ENCODE assay signal across 17 cellular contexts in genomic region chr11:128574576-128575011, GRCh38. TPM values are rescaled to one million over a fixed set of nuclear protein-coding genes. Genes with fewer than 3 reads are reported as not detected.
A peak's percentile ranks its signal among the peaks of the same experiment; 100 is the strongest.
DNase-seq lines count a peak whose midpoint lies in the region; ATAC-seq and TF ChIP-seq lines count a peak whose summit lies in the region.
"Had no signal": no experiment of that assay in that cellular context is flagged by ENCODE, and none has a peak within 500 bp of the region (broad histone marks: within the 10 kb centered on the region; RNA-seq: fewer than 3 reads in every experiment).

No MANE protein-coding gene starts in this region.

- H3K9me2 ChIP-seq in PC-3 (replicated peaks; ENCODE audit: low read length): no peaks in the 10 kb centered on the region

- intact Hi-C loops in heart right ventricle (cut with DNase I): no loop called here
- intact Hi-C loops in heart left ventricle (cut with DNase I): no loop called here
- intact Hi-C loops in PC-3 (cut with micrococcal nuclease): no loop called here

- TF ChIP-seq CTCF in heart right ventricle (IDR thresholded peaks at IDR 0.05): no peak
- TF ChIP-seq CTCF in heart left ventricle (IDR thresholded peaks at IDR 0.05): no peak
- no peak for TF ChIP-seq CTCF in PC-3 (conservative IDR thresholded peaks at IDR 0.05; ENCODE audit: low read depth, low read length)

- no peaks in the 10 kb centered on the region for H3K79me2 ChIP-seq in PC-3 (ENCODE audit: low read length)

- H3K27me3 Mint-ChIP-seq in activated CD4-positive, alpha-beta memory T cell treated with anti-CD3 and anti-CD28 coated beads, Interleukin-2, amount 10 ng/mL, durations not matched to agents 7 days and 5 days: no peaks in the 10 kb centered on the region
- H3K27me3 Mint-ChIP-seq: stimulated activated naive CD8-positive, alpha-beta T cell treated with anti-CD3 and anti-CD28 coated beads, Interleukin-15, Interleukin-2, amounts not matched to agents 100 ng/mL and 50 ng/mL, for 24 hours had no signal

- no peaks in the 10 kb centered on the region for H3F3A ChIP-seq in PC-3 (ENCODE audit: low read length, unreplicated experiment)

- CTCF ChIA-PET in PC-3 (lab: Charles Lee): no interaction called here
- CTCF ChIA-PET in activated CD4-positive, alpha-beta memory T cell treated with anti-CD3 and anti-CD28 coated beads, Interleukin-2, amount 10 ng/mL, durations not matched to agents 7 days and 5 days (lab: Charles Lee): interaction anchor here (1.0 kb wide), 1 partner anchor 20 kb away, joined by 3 read pairs; no protein-coding TSS in a partner anchor

- H3K4me2 ChIP-seq in PC-3 (ENCODE audit: low read length): no peak overlapping the region

- DNase-seq in heart right ventricle (no peak), heart left ventricle (no peak), PC-3 (peak; percentile 62), fibroblast of peridontal ligament (ENCODE audit: extremely low read depth) (peak; percentile 27), mesenteric fat pad (ENCODE audit: low spot score) (no peak), NCI-H1436 (lab: John Stamatoyannopoulos, UW) (no peak)
- no peak for DNase-seq in activated CD4-positive, alpha-beta memory T cell treated with anti-CD3 and anti-CD28 coated beads, Interleukin-2, amount 10 ng/mL, durations not matched to agents 7 days and 5 days
- DNase-seq: activated CD8-positive, alpha-beta memory T cell treated with anti-CD3 and anti-CD28 coated beads for 24 hours; activated gamma-delta T cell treated with Interleukin-2 at 50 U/mL for 16 hours; COR-L47; NCI-H146; NCI-H510A; posterior cingulate gyrus had no signal

- H3K27me3 ChIP-seq in heart right ventricle (no peaks in the 10 kb centered on the region), heart left ventricle (no peaks in the 10 kb centered on the region), PC-3 (ENCODE audit: low read length) (no peaks in the 10 kb centered on the region), subcutaneous abdominal adipose tissue (ENCODE audit: control insufficient read depth in 5 of 5, insufficient read depth in 4 of 5, low read length in 5 of 5) (peaks cover 0 to 5% (median 0%) of the 10 kb centered on the region in 5 donors)

- peaks cover 3 to 71% (median 44%) of the 10 kb centered on the region in 9 donors for H3K4me1 ChIP-seq in heart right ventricle
- H3K4me1 ChIP-seq in heart left ventricle: peaks cover 0 to 62% (median 32%) of the 10 kb centered on the region in 12 donors
- peaks cover 14% of the 10 kb centered on the region for H3K4me1 ChIP-seq in PC-3 (ENCODE audit: insufficient read depth, low read length)
- H3K4me1 ChIP-seq in subcutaneous abdominal adipose tissue (ENCODE audit: control insufficient read depth in 5 of 5, insufficient read depth in 5 of 5, low read length in 5 of 5): peaks cover 5 to 51% (median 23%) of the 10 kb centered on the region in 5 donors

- H3K27ac Mint-ChIP-seq in activated CD4-positive, alpha-beta memory T cell treated with anti-CD3 and anti-CD28 coated beads, Interleukin-2, amount 10 ng/mL, durations not matched to agents 7 days and 5 days: no peak overlapping the region

- peaks cover 8% of the 10 kb centered on the region for H3K4me1 Mint-ChIP-seq in activated CD4-positive, alpha-beta memory T cell treated with anti-CD3 and anti-CD28 coated beads, Interleukin-2, amount 10 ng/mL, durations not matched to agents 7 days and 5 days

- peak overlapping the region in 6 of 10 donors; percentile 58 to 79 (median 68) for H3K27ac ChIP-seq in heart right ventricle
- H3K27ac ChIP-seq in heart left ventricle: peak overlapping the region in 4 of 12 donors; percentile 29 to 72 (median 62)
- H3K27ac ChIP-seq in PC-3 (ENCODE audit: low read length): no peak overlapping the region
- peak overlapping the region; percentile 26 for H3K27ac ChIP-seq in subcutaneous abdominal adipose tissue (ENCODE audit: low read depth, low read length)
- H3K27ac ChIP-seq: esophagus muscularis mucosa had no signal

- H3K36me3 ChIP-seq in heart right ventricle: no peaks in the 10 kb centered on the region
- H3K36me3 ChIP-seq in heart left ventricle: no peaks in the 10 kb centered on the region
- no peaks in the 10 kb centered on the region for H3K36me3 ChIP-seq in PC-3 (ENCODE audit: low read depth, low read length)
- H3K36me3 ChIP-seq in subcutaneous abdominal adipose tissue (ENCODE audit: control insufficient read depth in 5 of 5, insufficient read depth in 5 of 5, low read length in 5 of 5): no peaks in the 10 kb centered on the region
- H3K36me3 ChIP-seq: esophagus muscularis mucosa had no signal

- H4K20me1 ChIP-seq in PC-3 (ENCODE audit: low read length): no peaks in the 10 kb centered on the region

- no TSS peak for BruUV-seq in PC-3 (replicated peaks; lab: Mats Ljungman, UMichigan)

- H2AFZ ChIP-seq in PC-3 (ENCODE audit: low read length): no peak overlapping the region

- ATAC-seq in heart right ventricle (no peak), heart left ventricle (no peak), PC-3 (no peak)
- ATAC-seq: SK-N-SH treated with all-trans-retinoic acid at 6 μM for 48 hours had no signal

- H3K36me3 Mint-ChIP-seq in activated CD4-positive, alpha-beta memory T cell treated with anti-CD3 and anti-CD28 coated beads, Interleukin-2, amount 10 ng/mL, durations not matched to agents 7 days and 5 days (ENCODE audit: low read depth): no peaks in the 10 kb centered on the region

- no peak overlapping the region for H3K4me3 ChIP-seq in heart right ventricle
- H3K4me3 ChIP-seq in heart left ventricle: no peak overlapping the region
- no peak overlapping the region for H3K4me3 ChIP-seq in PC-3 (ENCODE audit: low read length)
- no peak overlapping the region for H3K4me3 ChIP-seq in subcutaneous abdominal adipose tissue (ENCODE audit: low read depth in 1 of 5, low read length in 5 of 5)
- H3K4me3 ChIP-seq: esophagus muscularis mucosa had no signal

- 83 to 91% methylated on average over 2 of the region's 2 CpGs for WGBS in heart right ventricle, 2 donors
- WGBS in heart left ventricle, 4 donors: 84 to 91% (median 88%) methylated on average over 2 of the region's 2 CpGs

- POLR2A ChIA-PET in PC-3 (lab: Charles Lee; ENCODE audit: unreplicated experiment): no interaction called here
- POLR2A ChIA-PET in activated CD4-positive, alpha-beta memory T cell treated with anti-CD3 and anti-CD28 coated beads, Interleukin-2, amount 10 ng/mL, durations not matched to agents 7 days and 5 days (lab: Charles Lee): interaction anchor here (0.8 kb wide), 1 partner anchor 9 kb away, joined by 3 read pairs; no protein-coding TSS in a partner anchor

- TF ChIP-seq POLR2A in heart left ventricle (IDR thresholded peaks at IDR 0.05): no peak

- H3K4me3 Mint-ChIP-seq in activated CD4-positive, alpha-beta memory T cell treated with anti-CD3 and anti-CD28 coated beads, Interleukin-2, amount 10 ng/mL, durations not matched to agents 7 days and 5 days: no peak overlapping the region
- H3K4me3 Mint-ChIP-seq: stimulated activated naive CD8-positive, alpha-beta T cell treated with anti-CD3 and anti-CD28 coated beads, Interleukin-15, Interleukin-2, amounts not matched to agents 100 ng/mL and 50 ng/mL, for 24 hours had no signal

- H3K9me3 ChIP-seq in heart right ventricle (peaks cover 0 to 13% (median 0%) of the 10 kb centered on the region in 11 donors), heart left ventricle (peaks cover 0 to 10% (median 0%) of the 10 kb centered on the region in 12 donors), PC-3 (ENCODE audit: low read length) (no peaks in the 10 kb centered on the region), subcutaneous abdominal adipose tissue (ENCODE audit: control insufficient read depth in 5 of 5, low read length in 5 of 5) (peaks cover 0 to 3% (median 0%) of the 10 kb centered on the region in 5 donors)
- H3K9me3 ChIP-seq: esophagus muscularis mucosa had no signal

- H3K9me3 Mint-ChIP-seq in activated CD4-positive, alpha-beta memory T cell treated with anti-CD3 and anti-CD28 coated beads, Interleukin-2, amount 10 ng/mL, durations not matched to agents 7 days and 5 days: no peaks in the 10 kb centered on the region
- H3K9me3 Mint-ChIP-seq: stimulated activated naive CD8-positive, alpha-beta T cell treated with anti-CD3 and anti-CD28 coated beads, Interleukin-15, Interleukin-2, amounts not matched to agents 100 ng/mL and 50 ng/mL, for 24 hours had no signal

- H3K9ac ChIP-seq in PC-3 (ENCODE audit: low read length) (no peak overlapping the region), subcutaneous abdominal adipose tissue (ENCODE audit: low read length in 5 of 5) (no peak overlapping the region)

RNA-seq across cellular contexts. Expression of gene ETS1, which starts 12.8 kb away (rescaled TPM):
- total RNA-seq in heart right ventricle: 10 to 100 TPM; 33.1 to 93.4 (median 53.2) TPM
- polyA plus RNA-seq in heart right ventricle: 10 to 100 TPM; 21.3 to 21.4 TPM
- total RNA-seq in heart left ventricle: 100 to 1,000 TPM in 1 of 9 donors, 10 to 100 TPM in 8; 39.3 to 101 (median 45.9) TPM
- polyA plus RNA-seq in heart left ventricle: 10 to 100 TPM; 18.4 to 37.0 TPM
- 52.0 and 59.5 TPM in 2 replicates for total RNA-seq in PC-3 (2014; rRNA removed)
- total RNA-seq in activated CD4-positive, alpha-beta memory T cell treated with anti-CD3 and anti-CD28 coated beads, Interleukin-2, amount 10 ng/mL, durations not matched to agents 7 days and 5 days: 100 to 1,000 TPM; 572 to 584 TPM
- 154 TPM for total RNA-seq in mesenteric fat pad

Comparison
In these comparisons a context has a peak if more than half of its experiments do, and no peak if none do; other contexts are left out.
1. DNase-seq: peak in PC-3 (single experiment) and fibroblast of peridontal ligament (single experiment); none in heart right ventricle (0 of 2), heart left ventricle (0 of 5), activated CD4-positive, alpha-beta memory T cell treated with anti-CD3 and anti-CD28 coated beads, Interleukin-2, amount 10 ng/mL, durations not matched to agents 7 days and 5 days (single experiment), mesenteric fat pad (single experiment) and NCI-H1436 (single experiment).